In genomic region chr1:244705268-244706234, GRCh38 we compare ENCODE assay signal across 29 cellular contexts. TPM values are rescaled to one million over a fixed set of nuclear protein-coding genes. Genes with fewer than 3 reads are reported as not detected.
DNase-seq lines count a peak whose midpoint lies in the region; ATAC-seq, FAIRE-seq and TF ChIP-seq lines count a peak whose summit lies in the region.
"Had no signal": no experiment of that assay in that cellular context is flagged by ENCODE, and none has a peak within 500 bp of the region (broad histone marks: within the 10 kb centered on the region; RNA-seq: fewer than 3 reads in every experiment).

No MANE protein-coding gene starts in this region.

- no peaks in the 10 kb centered on the region for H3K9me1 ChIP-seq in K562 (ENCODE audit: control insufficient read depth, insufficient read depth, low read length)

- no TSS peak for BruUV-seq in HepG2 (replicated peaks; lab: Mats Ljungman, UMichigan)
- no TSS peak for BruUV-seq in K562 (replicated peaks; lab: Mats Ljungman, UMichigan)

- no peaks in the 10 kb centered on the region for H3K4me1 Mint-ChIP-seq in CD8-positive, alpha-beta T cell (ENCODE audit: low read depth)
- H3K4me1 Mint-ChIP-seq: IgD-negative memory B cell had no signal

- FAIRE-seq in HepG2 (lab: Jason Lieb, UNC) (no peak), K562 (lab: Jason Lieb, UNC) (no peak), kidney (lab: Jason Lieb, UNC) (no peak)
- FAIRE-seq: G401.6, pancreas, urothelium cell line had no signal

- H3K27me3 Mint-ChIP-seq in CD8-positive, alpha-beta T cell (ENCODE audit: low read depth): no peaks in the 10 kb centered on the region
- H3K27me3 Mint-ChIP-seq: activated CD4-positive, alpha-beta memory T cell treated with anti-CD3 and anti-CD28 coated beads for 36 hours; IgD-negative memory B cell; natural killer cell treated with Interleukin-12 subunit alpha and Interleukin-12 subunit beta and Interleukin-15 and Interleukin-18, amount 100 ng/mL, for 72 hours had no signal

- TF ChIP-seq POLR2A in right lobe of liver (IDR thresholded peaks at IDR 0.05) (no peak), HepG2 (IDR thresholded peaks at IDR 0.05; ENCODE audit: insufficient read depth in 1 of 2, low read depth in 2 of 2, low read length in 2 of 2) (no peak), K562 (conservative IDR thresholded peaks at IDR 0.05) (no peak), breast epithelium (IDR thresholded peaks at IDR 0.05) (no peak)

- H3K79me2 ChIP-seq in HepG2 (ENCODE audit: insufficient read depth, low read length): no peaks in the 10 kb centered on the region
- H3K79me2 ChIP-seq in K562 (ENCODE audit: control insufficient read depth, insufficient read depth, low read length): no peaks in the 10 kb centered on the region

- no peak overlapping the region for H3K27ac Mint-ChIP-seq in CD8-positive, alpha-beta T cell
- H3K27ac Mint-ChIP-seq: activated CD4-positive, alpha-beta memory T cell treated with anti-CD3 and anti-CD28 coated beads for 36 hours; IgD-negative memory B cell; natural killer cell treated with Interleukin-12 subunit alpha and Interleukin-12 subunit beta and Interleukin-15 and Interleukin-18, amount 100 ng/mL, for 72 hours had no signal

- peaks cover 43% of the 10 kb centered on the region for H3K36me3 Mint-ChIP-seq in CD8-positive, alpha-beta T cell

- ATAC-seq in right lobe of liver (peak; percentile 27 to 51 (median 44)), HepG2 (no peak), K562 (peak; percentile 21; the same call in 1 of the 3 replicates)
- no peak for ATAC-seq in CD8-positive, alpha-beta T cell
- ATAC-seq: esophagus mucosa; natural killer cell treated with Interleukin-12 subunit alpha and Interleukin-12 subunit beta and Interleukin-15 and Interleukin-18, amount 100 ng/mL, for 72 hours; SK-N-SH treated with all-trans-retinoic acid at 6 μM for 48 hours had no signal

- no peaks in the 10 kb centered on the region for H3K4me1 ChIP-seq in right lobe of liver
- H3K4me1 ChIP-seq in HepG2 (ENCODE audit: insufficient read depth, low read length): no peaks in the 10 kb centered on the region
- H3K4me1 ChIP-seq in K562 (replicated peaks in 1 of 2; ENCODE audit: control insufficient read depth in 2 of 2, insufficient read depth in 2 of 2, low read length in 2 of 2): no peaks in the 10 kb centered on the region
- H3K4me1 ChIP-seq in kidney (ENCODE audit: control insufficient read depth in 1 of 2, insufficient read depth in 1 of 2, low read depth in 1 of 2, low read length in 2 of 2): no peaks in the 10 kb centered on the region
- no peaks in the 10 kb centered on the region for H3K4me1 ChIP-seq in CD8-positive, alpha-beta T cell (ENCODE audit: insufficient read depth, low read length)
- no peaks in the 10 kb centered on the region for H3K4me1 ChIP-seq in breast epithelium
- H3K4me1 ChIP-seq: pancreas had no signal

- no peaks in the 10 kb centered on the region for H3K9me3 ChIP-seq in right lobe of liver
- no peaks in the 10 kb centered on the region for H3K9me3 ChIP-seq in HepG2 (ENCODE audit: low read length)
- no peaks in the 10 kb centered on the region for H3K9me3 ChIP-seq in K562 (replicated peaks; ENCODE audit: control insufficient read depth, insufficient read depth, low read depth, low read length)
- H3K9me3 ChIP-seq in kidney (ENCODE audit: control insufficient read depth in 1 of 2, low read length in 2 of 2): no peaks in the 10 kb centered on the region
- H3K9me3 ChIP-seq in CD8-positive, alpha-beta T cell (ENCODE audit: low read length): no peaks in the 10 kb centered on the region
- H3K9me3 ChIP-seq in breast epithelium: no peaks in the 10 kb centered on the region
- H3K9me3 ChIP-seq: HAP-1, MG63, pancreas, sigmoid colon had no signal

- H3K9me3 Mint-ChIP-seq in CD8-positive, alpha-beta T cell: peaks cover 3% of the 10 kb centered on the region
- H3K9me3 Mint-ChIP-seq: activated CD4-positive, alpha-beta memory T cell treated with anti-CD3 and anti-CD28 coated beads for 36 hours; natural killer cell treated with Interleukin-12 subunit alpha and Interleukin-12 subunit beta and Interleukin-15 and Interleukin-18, amount 100 ng/mL, for 72 hours had no signal

- H3K27me3 ChIP-seq in right lobe of liver: no peaks in the 10 kb centered on the region
- H3K27me3 ChIP-seq in HepG2 (ENCODE audit: control insufficient read depth in 1 of 2, insufficient read depth in 2 of 2, low read length in 2 of 2): no peaks in the 10 kb centered on the region; a peak in 1 of 5 replicates
- H3K27me3 ChIP-seq in K562 (ENCODE audit: control insufficient read depth in 2 of 2, insufficient read depth in 2 of 2, low read length in 2 of 2): no peaks in the 10 kb centered on the region
- no peaks in the 10 kb centered on the region for H3K27me3 ChIP-seq in CD8-positive, alpha-beta T cell (ENCODE audit: insufficient read depth, low read length)
- H3K27me3 ChIP-seq in breast epithelium: no peaks in the 10 kb centered on the region
- H3K27me3 ChIP-seq: MG63, pancreas, sigmoid colon had no signal

- peaks cover 0 to 8% (median 5%) of the 10 kb centered on the region in 4 donors for H3K36me3 ChIP-seq in right lobe of liver
- H3K36me3 ChIP-seq in HepG2 (replicated peaks in 1 of 2; ENCODE audit: control insufficient read depth in 1 of 2, insufficient read depth in 2 of 2, low read length in 2 of 2): peaks cover 2 to 15% of the 10 kb centered on the region in 2 experiments; a peak in 2 of 5 replicates
- peaks cover 22% of the 10 kb centered on the region; the same call in 1 of the 3 replicates for H3K36me3 ChIP-seq in K562 (ENCODE audit: control insufficient read depth, insufficient read depth, low read length)
- H3K36me3 ChIP-seq in kidney (ENCODE audit: control insufficient read depth in 1 of 2, insufficient read depth in 2 of 2, low read length in 2 of 2): peaks cover 2 to 9% of the 10 kb centered on the region in 2 donors
- no peaks in the 10 kb centered on the region for H3K36me3 ChIP-seq in CD8-positive, alpha-beta T cell (ENCODE audit: insufficient read depth, low read length)
- H3K36me3 ChIP-seq in breast epithelium: no peaks in the 10 kb centered on the region

- TF ChIP-seq CTCF in right lobe of liver (IDR thresholded peaks at IDR 0.05): no peak
- TF ChIP-seq CTCF in HepG2 (CRISPR knock-in tag; IDR thresholded peaks at IDR 0.05): no peak
- TF ChIP-seq CTCF in K562 (IDR thresholded peaks at IDR 0.05 in 2 of 3, conservative IDR thresholded peaks at IDR 0.05 in 1 of 3; ENCODE audit: insufficient read depth in 2 of 3, low read depth in 1 of 3, low read length in 3 of 3): no peak
- no peak for TF ChIP-seq CTCF in kidney (IDR thresholded peaks at IDR 0.05; ENCODE audit: borderline replicate concordance, extremely low read depth, insufficient read depth)
- TF ChIP-seq CTCF in CD8-positive, alpha-beta T cell (IDR thresholded peaks at IDR 0.05): no peak
- TF ChIP-seq CTCF in breast epithelium (IDR thresholded peaks at IDR 0.05): no peak

- H3K27ac ChIP-seq in right lobe of liver (no peak overlapping the region), HepG2 (ENCODE audit: extremely low read length, insufficient read depth, low read length) (no peak overlapping the region), K562 (ENCODE audit: extremely low read depth, low read depth, low read length) (no peak overlapping the region), kidney (ENCODE audit: low read depth in 2 of 2, low read length in 2 of 2) (no peak overlapping the region), breast epithelium (no peak overlapping the region)
- H3K27ac ChIP-seq in CD8-positive, alpha-beta T cell (ENCODE audit: low read depth, low read length): no peak overlapping the region
- H3K27ac ChIP-seq: pancreas, RWPE1 had no signal

- no peak overlapping the region for H3K4me2 ChIP-seq in HepG2 (ENCODE audit: low read depth, low read length)
- H3K4me2 ChIP-seq in K562 (ENCODE audit: insufficient read depth, low read length): no peak overlapping the region

- H4K20me1 ChIP-seq in HepG2 (ENCODE audit: insufficient read depth, low read length) (no peaks in the 10 kb centered on the region), K562 (replicated peaks; ENCODE audit: control insufficient read depth, insufficient read depth, low read length) (no peaks in the 10 kb centered on the region)

- TF ChIP-seq RAD21 in HepG2 (CRISPR knock-in tag; IDR thresholded peaks at IDR 0.05) (no peak), K562 (CRISPR knock-in tag; conservative IDR thresholded peaks at IDR 0.05 in 1 of 2, IDR thresholded peaks at IDR 0.05 in 1 of 2) (no peak)

- CTCF ChIA-PET in HepG2 (lab: Yijun Ruan, JAX; ENCODE audit: low intra/inter-chr PET ratio, low total read pairs): no interaction called here
- CTCF ChIA-PET in K562 (lab: Yijun Ruan, JAX; ENCODE audit: low intra/inter-chr PET ratio): no interaction called here
- CTCF ChIA-PET in CD8-positive, alpha-beta T cell (lab: Charles Lee): no interaction called here

- no peak overlapping the region for H2AFZ ChIP-seq in HepG2 (ENCODE audit: low read length)
- no peak overlapping the region for H2AFZ ChIP-seq in K562 (ENCODE audit: low read depth, low read length)

- intact Hi-C loops in right lobe of liver (cut with DNase I): no loop called here
- intact Hi-C loops in HepG2 (cut with micrococcal nuclease; ENCODE audit: unreplicated experiment): no loop called here
- intact Hi-C loops in K562 (cut with micrococcal nuclease): no loop called here
- intact Hi-C loops in kidney (cut with DNase I): no loop called here
- intact Hi-C loops in CD8-positive, alpha-beta T cell (cut with DNase I, micrococcal nuclease): loop anchor here in 1 of 2 experiments (10.0 kb wide), 1 partner anchor 81 kb away; no protein-coding TSS in a partner anchor
- intact Hi-C loops in breast epithelium (cut with DNase I; ENCODE audit: low total_unique reads): loop anchor here (5.0 kb wide), 1 partner anchor 408 kb away; no protein-coding TSS in a partner anchor

- DNase-seq in right lobe of liver (no peak), HepG2 (ENCODE audit: low spot score) (no peak), K562 (ENCODE audit: extremely low read depth in 1 of 4, low spot score in 3 of 4) (no peak), kidney (peak; percentile 78), hepatic stellate cell (ENCODE audit: low spot score) (no peak), occipital lobe (lab: John Stamatoyannopoulos, UW) (no peak), breast epithelium (ENCODE audit: low spot score in 2 of 2) (no peak)
- DNase-seq in CD8-positive, alpha-beta T cell: no peak
- DNase-seq: activated CD4-positive, alpha-beta memory T cell treated with anti-CD3 and anti-CD28 coated beads for 36 hours; activated CD4-positive, CD25-positive, alpha-beta regulatory T cell; activated naive CD4-positive, alpha-beta T cell; activated T-cell treated with anti-CD3 and anti-CD28 coated beads, Interleukin-2, amount 50 U/mL, for 1 hour; aorta; effector CD4-positive, alpha-beta T cell; MG63; NCI-H1436; NCI-H526; pancreas; sigmoid colon; stimulated activated CD8-positive, alpha-beta memory T cell treated with anti-CD3 and anti-CD28 coated beads, Interleukin-4, amount 100 ng/mL, for 48 hours; T1000 had no signal

- TF ChIP-seq EP300 in HepG2 (IDR thresholded peaks at IDR 0.05; ENCODE audit: low read depth in 2 of 2, low read length in 2 of 2) (no peak), HepG2 (CRISPR knock-in tag; IDR thresholded peaks at IDR 0.05; ENCODE audit: borderline replicate concordance) (no peak), K562 (IDR thresholded peaks at IDR 0.05; ENCODE audit: low read length) (no peak)

- H3K4me3 ChIP-seq in right lobe of liver (no peak overlapping the region), HepG2 (replicated peaks in 1 of 3; ENCODE audit: insufficient read depth in 1 of 3, low read depth in 2 of 3, low read length in 3 of 3) (no peak overlapping the region), K562 (no peak overlapping the region), kidney (ENCODE audit: low read length in 2 of 2) (no peak overlapping the region), breast epithelium (no peak overlapping the region)
- H3K4me3 ChIP-seq in CD8-positive, alpha-beta T cell (ENCODE audit: low read depth, low read length): no peak overlapping the region
- H3K4me3 ChIP-seq: HAP-1, MG63, pancreas, sigmoid colon had no signal

- 67% methylated on average over 11 of the region's 17 CpGs for WGBS in right lobe of liver (ENCODE audit: insufficient coverage, low coverage, low lambda C conversion rate, missing lambda C conversion rate)
- WGBS in HepG2 (ENCODE audit: low lambda C conversion rate): 95% methylated on average over 17 of the region's 17 CpGs
- WGBS in K562 (ENCODE audit: insufficient coverage, low coverage, missing lambda C conversion rate): 86% methylated on average over 17 of the region's 17 CpGs

- H3K9ac ChIP-seq in HepG2 (ENCODE audit: insufficient read depth, low read depth, low read length) (no peak overlapping the region), K562 (ENCODE audit: insufficient read depth in 1 of 2, low read depth in 2 of 2, low read length in 2 of 2) (no peak overlapping the region), kidney (ENCODE audit: low read length in 2 of 2) (no peak overlapping the region)

- POLR2A ChIA-PET in HepG2 (lab: Yijun Ruan, JAX) (no interaction called here), K562 (lab: Yijun Ruan, JAX) (interaction anchor here (0.6 to 1.1 kb wide), 3 partner anchors 8 to 1874 kb away, joined by 3 read pairs; no protein-coding TSS in a partner anchor)
- POLR2A ChIA-PET in CD8-positive, alpha-beta T cell (lab: Charles Lee): interaction anchor here (0.5 kb wide), 1 partner anchor 1873 kb away, joined by 3 read pairs; no protein-coding TSS in a partner anchor

- in situ Hi-C loops in HepG2 (cut with HindIII; ENCODE audit: extremely low pct_ligation_motif_present, low pct_unique_long_range_greater_than_20kb): no loop called here
- in situ Hi-C loops in K562 (cut with MboI): no loop called here

- no peak overlapping the region for H3K4me3 Mint-ChIP-seq in CD8-positive, alpha-beta T cell
- H3K4me3 Mint-ChIP-seq: activated CD4-positive, alpha-beta memory T cell treated with anti-CD3 and anti-CD28 coated beads for 36 hours; IgD-negative memory B cell; natural killer cell treated with Interleukin-12 subunit alpha and Interleukin-12 subunit beta and Interleukin-15 and Interleukin-18, amount 100 ng/mL, for 72 hours had no signal

RNA-seq across cellular contexts. Expression of gene DESI2, which starts 52.6 kb away (rescaled TPM):
- 10 to 100 TPM in 3 of 6 experiments, 1 to 10 TPM in 3; 7.0 to 14.2 (median 9.9) TPM for total RNA-seq in right lobe of liver
- 42.2 and 62.0 TPM in 2 replicates for total RNA-seq in HepG2 (2016; rRNA removed; fragmentation: Illumina TruSeq; extraction: Trizol)
- total RNA-seq in HepG2 (2016; cell fraction: cytosol; rRNA removed; fragmentation: Illumina TruSeq; extraction: Trizol; ENCODE audit: low read depth): 11.7 and 12.7 TPM in 2 replicates
- total RNA-seq in HepG2 (2016; cell fraction: insoluble cytoplasmic fraction; rRNA removed; fragmentation: Illumina TruSeq; extraction: Trizol): 44.8 and 60.2 TPM in 2 replicates
- 54.1 and 54.6 TPM in 2 replicates for total RNA-seq in HepG2 (2016; cell fraction: membrane; rRNA removed; fragmentation: Illumina TruSeq; extraction: Trizol)
- 28.8 and 30.7 TPM in 2 replicates for total RNA-seq in HepG2 (2016; cell fraction: nucleus; rRNA removed; fragmentation: Illumina TruSeq; extraction: Trizol)
- polyA plus RNA-seq in HepG2 (2011; rRNA removed): 18.6 and 23.1 TPM in 2 replicates
- polyA plus RNA-seq in HepG2 (2011; cell fraction: cytosol; rRNA removed): 12.6 and 15.7 TPM in 2 replicates
- polyA plus RNA-seq in HepG2 (2011; cell fraction: nucleus; rRNA removed): 13.1 and 14.0 TPM in 2 replicates
- 20.9 and 26.0 TPM in 2 replicates for polyA plus RNA-seq in HepG2 (2012)
- polyA plus RNA-seq in HepG2 (2016; cell fraction: cytosol; fragmentation: Illumina TruSeq; extraction: Trizol; ENCODE audit: low read depth): 10.7 and 11.8 TPM in 2 replicates
- 46.8 and 48.5 TPM in 2 replicates for polyA plus RNA-seq in HepG2 (2016; cell fraction: insoluble cytoplasmic fraction; fragmentation: Illumina TruSeq; extraction: Trizol; ENCODE audit: low read depth)
- 33.3 and 35.0 TPM in 2 replicates for polyA plus RNA-seq in HepG2 (2016; cell fraction: membrane; fragmentation: Illumina TruSeq; extraction: Trizol; ENCODE audit: low read depth)
- polyA plus RNA-seq in HepG2 (2016; cell fraction: nucleus; fragmentation: Illumina TruSeq; extraction: Trizol; ENCODE audit: insufficient read depth, low read depth): 30.2 and 30.6 TPM in 2 replicates
- polyA minus RNA-seq in HepG2 (2011; rRNA and poly(A)+ RNA removed; ENCODE audit: low replicate concordance): 29.7 and 33.1 TPM in 2 replicates
- 27.0 and 27.9 TPM in 2 replicates for polyA minus RNA-seq in HepG2 (2011; cell fraction: cytosol; rRNA and poly(A)+ RNA removed)
- 35.4 and 40.3 TPM in 2 replicates for polyA minus RNA-seq in HepG2 (2011; cell fraction: nucleus; rRNA and poly(A)+ RNA removed)
- 17.0 and 36.5 TPM in 2 replicates for total RNA-seq in K562 (2011; cell fraction: chromatin; rRNA removed; ENCODE audit: low replicate concordance)
- total RNA-seq in K562 (2011; cell fraction: nucleolus; rRNA removed): 17.3 and 26.5 TPM in 2 replicates
- total RNA-seq in K562 (2011; cell fraction: nucleoplasm; rRNA removed): 29.8 and 42.3 TPM in 2 replicates
- total RNA-seq in K562 (2014; rRNA removed): 40.8 TPM in 2 replicates
- total RNA-seq in K562 (2014; rRNA removed; fragmentation: Illumina TruSeq; extraction: Trizol): 56.9 and 60.6 TPM in 2 replicates
- total RNA-seq in K562 (2015; rRNA removed; fragmentation: Illumina TruSeq; extraction: Trizol): 52.4 and 59.4 TPM in 2 replicates
- total RNA-seq in K562 (2021): 42.3 and 43.9 TPM in 2 replicates
- 36.6 and 38.4 TPM in 2 replicates for polyA plus RNA-seq in K562 (2011; rRNA removed)
- polyA plus RNA-seq in K562 (2011; cell fraction: cytosol; rRNA removed): 15.0 and 26.2 TPM in 2 replicates
- 19.6 and 27.0 TPM in 2 replicates for polyA plus RNA-seq in K562 (2011; cell fraction: nucleus; rRNA removed)
- polyA plus RNA-seq in K562 (2012): 21.9 and 29.7 TPM in 2 replicates
- 33.6 and 37.8 TPM in 2 replicates for polyA plus RNA-seq in K562 (2014; fragmentation: Illumina TruSeq; extraction: Trizol)
- 10 to 100 TPM; 17.4 to 20.4 TPM for polyA plus RNA-seq in K562 (2014; fragmentation: Nextera tagmentation; extraction: Ambion mirVana)
- 26.1 and 26.9 TPM in 2 replicates for polyA plus RNA-seq in K562 (2014; rRNA removed)
- 55.3 and 64.0 TPM in 2 replicates for polyA minus RNA-seq in K562 (2011; rRNA and poly(A)+ RNA removed)
- 21.1 and 24.8 TPM in 2 replicates for polyA minus RNA-seq in K562 (2011; cell fraction: cytosol; rRNA and poly(A)+ RNA removed)
- 25.3 and 40.5 TPM in 2 replicates for polyA minus RNA-seq in K562 (2011; cell fraction: nucleus; rRNA and poly(A)+ RNA removed)
- 23.5 TPM for total RNA-seq in kidney
- 11.9 TPM for polyA plus RNA-seq in kidney (ENCODE audit: insufficient read depth, low read depth, low replicate concordance)
- total RNA-seq in occipital lobe: 38.8 TPM
- 10 to 100 TPM; 14.5 to 16.2 TPM for total RNA-seq in CD8-positive, alpha-beta T cell
- total RNA-seq in breast epithelium: 10 to 100 TPM; 27.5 to 36.3 (median 31.1) TPM

Comparison
In these comparisons a context has a peak if more than half of its experiments do, and no peak if none do; other contexts are left out.
1. ATAC-seq: peak in right lobe of liver (4 of 4) and K562 (single experiment); none in HepG2 (single experiment) and CD8-positive, alpha-beta T cell (single experiment).